17 cellular contexts compared by ENCODE assay signal in genomic region chr17:31824771-31825360, GRCh38.
"Had no signal": no experiment of that assay in that cellular context is flagged by ENCODE, and none has a peak within 500 bp of the region (broad histone marks: within the 10 kb centered on the region; RNA-seq: fewer than 3 reads in every experiment).

No MANE protein-coding gene starts in this region.

- ATAC-seq: activated CD4-positive, CD25-positive, alpha-beta regulatory T cell treated with anti-CD3 and anti-CD28 coated beads, Interleukin-2, amount 50 U/mL, for 24 hours; left ventricle myocardium superior; right cardiac atrium; stimulated activated naive B cell treated with anti-CD40 and anti-IgM and Interleukin-4, amounts not matched to agents 10 μg/mL and 1 μg/mL and 100 μg/mL, for 72 hours had no signal

- H3K4me1 ChIP-seq: breast epithelium, prostate gland, tibial nerve had no signal

- H3K36me3 ChIP-seq: breast epithelium, prostate gland, tibial nerve, vagina had no signal

- H3K9me3 ChIP-seq: breast epithelium, prostate gland, tibial nerve, vagina had no signal

- H3K4me3 ChIP-seq: breast epithelium, prostate gland, skin epidermis, tibial nerve, vagina had no signal

- H3K27ac ChIP-seq: breast epithelium, prostate gland, skin epidermis, tibial nerve, vagina had no signal

- H3K27me3 ChIP-seq: breast epithelium, tibial nerve, vagina had no signal

- DNase-seq: activated naive CD8-positive, alpha-beta T cell treated with anti-CD3 and anti-CD28 coated beads, Interleukin-2, amount 10 ng/mL, durations not matched to agents 7 days and 5 days; aorta; cerebellar nuclear complex; effector memory CD4-positive, alpha-beta T cell; hypothalamus; left ventricle myocardium superior; nucleus accumbens; right cardiac atrium; stimulated activated CD4-positive, alpha-beta T cell treated with anti-CD3 and anti-CD28 coated beads, Interleukin-15, amount 100 ng/mL, for 24 hours; stimulated activated CD4-positive, alpha-beta T cell treated with anti-CD3 and anti-CD28 coated beads, Interleukin-4, amount 100 ng/mL, for 1 hour; stimulated activated naive B cell treated with anti-CD40 and anti-IgM and Interleukin-4, amounts not matched to agents 10 μg/mL and 1 μg/mL and 100 μg/mL, for 72 hours had no signal
